In genomic region chr16:68276223-68276622, GRCh38 we compare ENCODE assay signal across 11 cellular contexts. TPM values are rescaled to one million over a fixed set of nuclear protein-coding genes. Genes with fewer than 3 reads are reported as not detected.
A peak's percentile ranks its signal among the peaks of the same experiment; 100 is the strongest.
DNase-seq lines count a peak whose midpoint lies in the region; ATAC-seq and TF ChIP-seq lines count a peak whose summit lies in the region.
"Had no signal": no experiment of that assay in that cellular context is flagged by ENCODE, and none has a peak within 500 bp of the region (broad histone marks: within the 10 kb centered on the region; RNA-seq: fewer than 3 reads in every experiment).

No MANE protein-coding gene starts in this region.

- H3K27me3 Mint-ChIP-seq in brain, result no peaks in the 10 kb centered on the region
- H3K27me3 Mint-ChIP-seq in naive thymus-derived CD8-positive, alpha-beta T cell, result peaks cover 0 to 1% (median 0%) of the 10 kb centered on the region in 5 donors
- H3K27me3 Mint-ChIP-seq in osteocyte (ENCODE audit: unreplicated experiment), result no peaks in the 10 kb centered on the region

- H3K4me3 Mint-ChIP-seq in brain (peak overlapping the region in 1 of 5 experiments; percentile 41), osteocyte (ENCODE audit: unreplicated experiment) (no peak overlapping the region)
- H3K4me3 Mint-ChIP-seq in naive thymus-derived CD8-positive, alpha-beta T cell, result peak overlapping the region; percentile 49 to 93 (median 82)

- H3K36me3 ChIP-seq in upper lobe of right lung, result peaks cover 22% of the 10 kb centered on the region

- no peaks in the 10 kb centered on the region for H3K27me3 ChIP-seq in upper lobe of right lung

- H3K27ac ChIP-seq in upper lobe of right lung, result peak overlapping the region; percentile 65
- H3K27ac ChIP-seq: C4-2B had no signal

- DNase-seq in Right ventricle myocardium inferior (ENCODE audit: missing footprints), result no peak
- no peak for DNase-seq in cardiac septum (ENCODE audit: low spot score)
- no peak for DNase-seq in naive thymus-derived CD8-positive, alpha-beta T cell
- no peak for DNase-seq in upper lobe of right lung
- DNase-seq in lower leg skin (ENCODE audit: low spot score in 2 of 2), result no peak
- DNase-seq in osteocyte (ENCODE audit: extremely low spot score, unreplicated experiment), result no peak
- DNase-seq in HCEC 1CT, result no peak
- DNase-seq: hippocampal formation, SIG-M5 had no signal

- H3K9me3 Mint-ChIP-seq in brain, result no peaks in the 10 kb centered on the region
- no peaks in the 10 kb centered on the region for H3K9me3 Mint-ChIP-seq in naive thymus-derived CD8-positive, alpha-beta T cell
- no peaks in the 10 kb centered on the region for H3K9me3 Mint-ChIP-seq in osteocyte (ENCODE audit: unreplicated experiment)

- intact Hi-C loops in Right ventricle myocardium inferior (cut with DNase I) (no loop called here), cardiac septum (cut with DNase I) (no loop called here), upper lobe of right lung (cut with DNase I) (no loop called here), lower leg skin (cut with DNase I; ENCODE audit: low total_unique reads) (no loop called here)

- H3K4me1 Mint-ChIP-seq in brain (peaks cover 16% of the 10 kb centered on the region), osteocyte (ENCODE audit: unreplicated experiment) (peaks cover 3% of the 10 kb centered on the region)
- H3K4me1 Mint-ChIP-seq in naive thymus-derived CD8-positive, alpha-beta T cell, result peaks cover 31 to 77% (median 70%) of the 10 kb centered on the region in 4 donors

- H3K4me3 ChIP-seq in upper lobe of right lung, result no peak overlapping the region
- H3K4me3 ChIP-seq in lower leg skin (ENCODE audit: low read depth, poor library complexity, severe bottlenecking), result no peak overlapping the region

- POLR2A ChIA-PET in naive thymus-derived CD8-positive, alpha-beta T cell (lab: Charles Lee), result interaction anchor here (0.9 to 40.3 kb wide), 6 partner anchors 10 to 276 kb away, joined by 3 to 1294 read pairs (median 7); partner anchors contain the start of genes PRMT7, SLC7A6 and SLC7A6OS

- H3K4me1 ChIP-seq in upper lobe of right lung, result peaks cover 31% of the 10 kb centered on the region

- ATAC-seq in Right ventricle myocardium inferior (peak; percentile 48), upper lobe of right lung (peak; percentile 63)
- peak in 1 of 2 donors; percentile 1 for ATAC-seq in naive thymus-derived CD8-positive, alpha-beta T cell

- TF ChIP-seq POLR2A in lower leg skin (IDR thresholded peaks at IDR 0.05), result no peak

- TF ChIP-seq CTCF in brain (conservative IDR thresholded peaks at IDR 0.05) (no peak), upper lobe of right lung (IDR thresholded peaks at IDR 0.05) (no peak), lower leg skin (IDR thresholded peaks at IDR 0.05) (no peak), osteocyte (IDR thresholded peaks at IDR 0.05) (no peak)

- peak overlapping the region; percentile 44 to 95 (median 75) for H3K27ac Mint-ChIP-seq in brain
- peak overlapping the region; percentile 89 to 100 (median 98) for H3K27ac Mint-ChIP-seq in naive thymus-derived CD8-positive, alpha-beta T cell
- H3K27ac Mint-ChIP-seq in osteocyte (ENCODE audit: unreplicated experiment), result no peak overlapping the region

- 48 to 51% methylated on average over 3 of the region's 3 CpGs for WGBS in lower leg skin, 2 donors

- H3K36me3 Mint-ChIP-seq in brain, result peaks cover 57% of the 10 kb centered on the region
- peaks cover 0 to 53% (median 19%) of the 10 kb centered on the region in 3 donors for H3K36me3 Mint-ChIP-seq in naive thymus-derived CD8-positive, alpha-beta T cell
- H3K36me3 Mint-ChIP-seq in osteocyte (ENCODE audit: unreplicated experiment), result peaks cover 15% of the 10 kb centered on the region

- H3K9me3 ChIP-seq in upper lobe of right lung, result no peaks in the 10 kb centered on the region

RNA-seq across cellular contexts. Expression of gene SLC7A6, which starts 11.9 kb away (rescaled TPM):
- total RNA-seq in Right ventricle myocardium inferior (33.7 TPM), cardiac septum (42.4 TPM), upper lobe of right lung (61.9 TPM), lower leg skin (10 to 100 TPM; 23.4 to 55.6 (median 37.4) TPM), osteocyte (50.7 and 52.9 TPM in 2 replicates)
- polyA plus RNA-seq in brain (ENCODE audit: insufficient read depth, low read depth, low replicate concordance), result 4.8 TPM
- 100 to 1,000 TPM; 211 to 228 TPM for total RNA-seq in naive thymus-derived CD8-positive, alpha-beta T cell
- 10 to 100 TPM; 14.3 to 20.2 (median 19.2) TPM for polyA plus RNA-seq in naive thymus-derived CD8-positive, alpha-beta T cell

RNA-seq across cellular contexts. Expression of gene PLA2G15, which starts 31.1 kb away (rescaled TPM):
- total RNA-seq in Right ventricle myocardium inferior, result 43.8 TPM
- 46.7 TPM for total RNA-seq in cardiac septum
- polyA plus RNA-seq in brain (ENCODE audit: insufficient read depth, low read depth, low replicate concordance), result 12.2 TPM
- total RNA-seq in naive thymus-derived CD8-positive, alpha-beta T cell, result 1 to 10 TPM; 6.3 to 8.0 TPM
- polyA plus RNA-seq in naive thymus-derived CD8-positive, alpha-beta T cell, result 1 to 10 TPM; 2.4 to 9.6 (median 4.6) TPM
- 30.4 TPM for total RNA-seq in upper lobe of right lung
- total RNA-seq in lower leg skin, result 10 to 100 TPM; 16.4 to 28.6 (median 22.3) TPM
- total RNA-seq in osteocyte, result 25.9 and 27.9 TPM in 2 replicates

RNA-seq across cellular contexts. Expression of gene SLC7A6OS, which starts 34.5 kb away (rescaled TPM):
- 12.4 TPM for total RNA-seq in Right ventricle myocardium inferior
- 14.5 TPM for total RNA-seq in cardiac septum
- polyA plus RNA-seq in brain (ENCODE audit: insufficient read depth, low read depth, low replicate concordance), result 12.9 TPM
- 10 to 100 TPM; 46.0 to 52.0 TPM for total RNA-seq in naive thymus-derived CD8-positive, alpha-beta T cell
- polyA plus RNA-seq in naive thymus-derived CD8-positive, alpha-beta T cell, result 10 to 100 TPM; 18.8 to 27.5 (median 23.3) TPM
- total RNA-seq in upper lobe of right lung, result 18.8 TPM
- 10 to 100 TPM; 10.1 to 14.9 (median 11.0) TPM for total RNA-seq in lower leg skin
- total RNA-seq in osteocyte, result 14.2 and 18.4 TPM in 2 replicates

RNA-seq across cellular contexts. Expression of gene PRMT7, which starts 34.6 kb away (rescaled TPM):
- total RNA-seq in Right ventricle myocardium inferior (28.9 TPM), cardiac septum (24.2 TPM), upper lobe of right lung (30.0 TPM), lower leg skin (10 to 100 TPM; 29.9 to 62.4 (median 45.9) TPM), osteocyte (38.4 and 43.5 TPM in 2 replicates)
- 53.6 TPM for polyA plus RNA-seq in brain (ENCODE audit: insufficient read depth, low read depth, low replicate concordance)
- total RNA-seq in naive thymus-derived CD8-positive, alpha-beta T cell, result 100 to 1,000 TPM; 110 to 112 TPM
- polyA plus RNA-seq in naive thymus-derived CD8-positive, alpha-beta T cell, result 10 to 100 TPM; 35.7 to 49.9 (median 43.2) TPM

RNA-seq across cellular contexts. Expression of gene ESRP2, which starts 40.3 kb away (rescaled TPM):
- total RNA-seq in Right ventricle myocardium inferior (0.41 TPM), cardiac septum (not detected), upper lobe of right lung (61.0 TPM), lower leg skin (100 to 1,000 TPM in 2 of 4 donors, 10 to 100 TPM in 2; 84.3 to 120 (median 97.2) TPM), osteocyte (0.16 and 0.24 TPM in 2 replicates)
- 1.8 TPM for polyA plus RNA-seq in brain (ENCODE audit: insufficient read depth, low read depth, low replicate concordance)
- under 1 TPM; 0.22 to 0.36 TPM for total RNA-seq in naive thymus-derived CD8-positive, alpha-beta T cell
- polyA plus RNA-seq in naive thymus-derived CD8-positive, alpha-beta T cell, result under 1 TPM in 1 of 3 donors, not detected in 2; 0.64 TPM
